17 cellular contexts compared by ENCODE assay signal in the genomic region with DNA sequence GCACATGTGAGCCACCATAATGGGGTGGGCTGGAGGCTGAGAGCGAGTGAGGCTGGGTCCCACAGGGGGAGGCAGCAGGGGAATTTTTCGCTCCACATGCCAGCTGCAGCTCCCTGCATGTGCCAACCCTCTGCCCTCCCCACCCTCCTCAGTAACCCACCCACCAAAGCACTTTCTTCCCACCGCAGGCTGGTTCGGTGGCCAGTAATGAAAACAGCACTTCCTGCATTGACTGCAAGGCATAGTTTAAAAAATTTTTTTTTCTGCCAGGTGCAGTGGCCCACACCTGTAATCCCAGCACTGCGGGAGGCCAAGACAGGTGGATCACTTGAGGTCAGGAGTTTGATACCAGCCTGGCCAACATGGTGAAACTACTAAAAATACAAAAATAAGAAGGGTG.
A peak's percentile ranks its signal among the peaks of the same experiment; 100 is the strongest.
DNase-seq lines count a peak whose midpoint lies in the region; ATAC-seq and TF ChIP-seq lines count a peak whose summit lies in the region.
"Had no signal": no experiment of that assay in that cellular context is flagged by ENCODE, and none has a peak within 500 bp of the region (broad histone marks: within the 10 kb centered on the region; RNA-seq: fewer than 3 reads in every experiment).

No MANE protein-coding gene starts in this region.

- no CpG with 5 or more reads among the region's 5 CpGs for whole genome bisulfite sequencing in mesendoderm (ENCODE audit: extremely low coverage, insufficient coverage, low lambda C conversion rate)
- WGBS in GM23248 (ENCODE audit: low coverage in 1 of 2, low lambda C conversion rate in 2 of 2, missing lambda C conversion rate in 2 of 2), 2 experiments: 88 to 90% methylated on average over 5 of the region's 5 CpGs

- H3K4ac ChIP-seq in mesendoderm (ENCODE audit: low read depth, low read length): no peak overlapping the region

- H2BK5ac ChIP-seq in mesendoderm (ENCODE audit: low read length): no peak overlapping the region

- DNase-seq in DND-41: peak; percentile 73
- DNase-seq in NCI-H146 (lab: John Stamatoyannopoulos, UW): peak; percentile 90
- DNase-seq in naive B cell: no peak
- no peak for DNase-seq in mesendoderm
- no peak for DNase-seq in GM19240 (ENCODE audit: insufficient read length, low spot score)
- no peak for DNase-seq in G401 (ENCODE audit: low spot score)
- DNase-seq in GM23248: no peak
- DNase-seq: BE2C, DMS 273 treated with DMSO at 0.1 percent for 48 hours, EL, H9, MG63, NCI-H1105, NCI-H187 treated with DMSO at 0.1 percent for 48 hours, PC-9, SW 1271 had no signal

- peaks cover 0 to 6% (median 2%) of the 10 kb centered on the region in 7 donors for H3K9me3 Mint-ChIP-seq in naive B cell
- H3K9me3 Mint-ChIP-seq: H9 had no signal

- H3K23ac ChIP-seq in mesendoderm (ENCODE audit: low read length): no peak overlapping the region

- no peak overlapping the region for H2AK5ac ChIP-seq in mesendoderm (ENCODE audit: low read length)

- H2BK15ac ChIP-seq in mesendoderm (replicated peaks; ENCODE audit: low read depth): no peak overlapping the region

- no peak overlapping the region for H3K27ac ChIP-seq in DND-41 (ENCODE audit: low read length)
- H3K27ac ChIP-seq in mesendoderm (ENCODE audit: low read depth, low read length): no peak overlapping the region
- H3K27ac ChIP-seq in GM23248: no peak overlapping the region
- H3K27ac ChIP-seq: KMS-11, PC-9 had no signal

- H3K4me3 Mint-ChIP-seq in naive B cell: peak overlapping the region in 5 of 8 donors; percentile 9 to 68 (median 50)
- H3K4me3 Mint-ChIP-seq: H9 had no signal

- H3K27ac Mint-ChIP-seq in naive B cell: peak overlapping the region in 3 of 6 donors; percentile 18 to 56 (median 50)
- H3K27ac Mint-ChIP-seq: H9 had no signal

- H3K4me1 Mint-ChIP-seq in naive B cell: peaks cover 59 to 77% (median 72%) of the 10 kb centered on the region in 3 donors

- H3K9me3 ChIP-seq in DND-41 (ENCODE audit: insufficient read depth, low read length, severe bottlenecking) (no peaks in the 10 kb centered on the region), GM23248 (ENCODE audit: low read depth) (no peaks in the 10 kb centered on the region)
- H3K9me3 ChIP-seq: BE2C, MG63 had no signal

- H3K4me2 ChIP-seq in DND-41 (ENCODE audit: insufficient read depth, low read length): no peak overlapping the region
- H3K4me2 ChIP-seq in mesendoderm (ENCODE audit: low read length): no peak overlapping the region
- H3K4me2 ChIP-seq in GM23248 (ENCODE audit: unreplicated experiment): no peak overlapping the region
- H3K4me2 ChIP-seq: KMS-11, PC-9 had no signal

- H3K9me2 ChIP-seq in GM23248 (ENCODE audit: insufficient read depth): no peaks in the 10 kb centered on the region

- H3K79me2 ChIP-seq in DND-41 (ENCODE audit: insufficient read depth, low read length): no peaks in the 10 kb centered on the region
- no peaks in the 10 kb centered on the region for H3K79me2 ChIP-seq in mesendoderm (ENCODE audit: control insufficient read depth, insufficient read depth, low read length)
- no peaks in the 10 kb centered on the region for H3K79me2 ChIP-seq in GM23248 (ENCODE audit: insufficient read depth)

- no peak overlapping the region for H4K8ac ChIP-seq in mesendoderm (ENCODE audit: low read depth, low read length)

- no peaks in the 10 kb centered on the region for H3K36me3 ChIP-seq in DND-41 (ENCODE audit: insufficient read depth, low read length)
- no peaks in the 10 kb centered on the region for H3K36me3 ChIP-seq in mesendoderm (ENCODE audit: control insufficient read depth, insufficient read depth, low read length)
- no peaks in the 10 kb centered on the region for H3K36me3 ChIP-seq in GM23248 (ENCODE audit: low read depth)
- H3K36me3 ChIP-seq: BE2C had no signal

- H3F3A ChIP-seq in GM23248 (ENCODE audit: insufficient read depth): peaks cover 10% of the 10 kb centered on the region

- no peaks in the 10 kb centered on the region for H3K27me3 ChIP-seq in DND-41 (ENCODE audit: insufficient read depth, low read length, poor library complexity)
- no peaks in the 10 kb centered on the region for H3K27me3 ChIP-seq in mesendoderm (ENCODE audit: insufficient read depth, low read length, poor library complexity)
- H3K27me3 ChIP-seq in GM23248 (replicated peaks; ENCODE audit: insufficient read depth): no peaks in the 10 kb centered on the region
- H3K27me3 ChIP-seq: BE2C, MG63 had no signal

- H3K56ac ChIP-seq in mesendoderm (ENCODE audit: low read length): no peak overlapping the region

- in situ Hi-C loops in G401 (cut with HindIII; ENCODE audit: low sequenced_read_pairs) (no loop called here), GM23248 (cut with MboI) (no loop called here)

- H3K4me3 ChIP-seq in DND-41 (ENCODE audit: low read depth in 1 of 2, low read length in 2 of 2) (no peak overlapping the region), mesendoderm (ENCODE audit: low read length) (no peak overlapping the region), GM23248 (no peak overlapping the region)
- H3K4me3 ChIP-seq: MG63, PC-9 had no signal

- no peak overlapping the region for H4K5ac ChIP-seq in mesendoderm (ENCODE audit: low read length)

- H2AFZ ChIP-seq in DND-41 (ENCODE audit: low read depth, low read length) (no peak overlapping the region), GM23248 (no peak overlapping the region)
- H2AFZ ChIP-seq: PC-9 had no signal

- no peaks in the 10 kb centered on the region for H3K36me3 Mint-ChIP-seq in naive B cell

- TF ChIP-seq CTCF in DND-41 (IDR thresholded peaks at IDR 0.05; ENCODE audit: borderline replicate concordance, extremely low read depth, low read length, poor library complexity, severe bottlenecking): no peak

- H4K20me1 ChIP-seq in DND-41 (ENCODE audit: insufficient read depth, low read length) (no peaks in the 10 kb centered on the region), GM23248 (ENCODE audit: insufficient read depth) (no peaks in the 10 kb centered on the region)

- no peak overlapping the region for H3K18ac ChIP-seq in mesendoderm (ENCODE audit: low read length)

- H3K4me1 ChIP-seq in DND-41 (ENCODE audit: insufficient read depth, low read length) (peaks cover 40% of the 10 kb centered on the region), mesendoderm (ENCODE audit: control insufficient read depth, low read depth, low read length) (no peaks in the 10 kb centered on the region), GM23248 (ENCODE audit: insufficient read depth) (peaks cover 8% of the 10 kb centered on the region)
- H3K4me1 ChIP-seq: BE2C had no signal

- no peak overlapping the region for H3K9ac ChIP-seq in DND-41 (ENCODE audit: low read depth, low read length)
- H3K9ac ChIP-seq in mesendoderm (ENCODE audit: low read length): no peak overlapping the region
- no peak overlapping the region for H3K9ac ChIP-seq in GM23248
- H3K9ac ChIP-seq: KMS-11 had no signal

- peak; percentile 35 for ATAC-seq in DND-41 (ENCODE audit: insufficient read depth, low read depth)
- no peak for ATAC-seq in naive B cell (ENCODE audit: low read depth in 2 of 2)

- H2BK120ac ChIP-seq in mesendoderm (ENCODE audit: low read depth, low read length): no peak overlapping the region

- no peaks in the 10 kb centered on the region for H3K27me3 Mint-ChIP-seq in naive B cell

- H3K79me1 ChIP-seq in mesendoderm (ENCODE audit: low read length): no peaks in the 10 kb centered on the region

Comparison
In these comparisons a context has a peak if more than half of its experiments do, and no peak if none do; other contexts are left out.
1. DNase-seq: peak in DND-41 (single experiment) and NCI-H146 (single experiment); none in naive B cell (single experiment), mesendoderm (single experiment), GM19240 (single experiment), G401 (single experiment) and GM23248 (single experiment).